21 cellular contexts compared by ENCODE assay signal in genomic region chr1:214617843-214618242, GRCh38.
"Had no signal": no experiment of that assay in that cellular context is flagged by ENCODE, and none has a peak within 500 bp of the region (broad histone marks: within the 10 kb centered on the region; RNA-seq: fewer than 3 reads in every experiment).

No MANE protein-coding gene starts in this region.

- H3K27me3 Mint-ChIP-seq: type B pancreatic cell had no signal

- H3K9me3 Mint-ChIP-seq: immature natural killer cell, natural killer cell, neural crest cell, type B pancreatic cell had no signal

- H3K9me3 ChIP-seq: esophagus muscularis mucosa, gastrocnemius medialis, mucosa of descending colon, ovary, thyroid gland had no signal

- H3K27ac ChIP-seq: coronary artery, dorsolateral prefrontal cortex, epithelial cell of prostate, esophagus muscularis mucosa, ovary, thyroid gland had no signal

- H3K4me3 ChIP-seq: coronary artery, dorsolateral prefrontal cortex, esophagus muscularis mucosa, gastrocnemius medialis, mucosa of descending colon, ovary, thyroid gland had no signal

- ATAC-seq: gastrocnemius medialis, left colon, mucosa of descending colon, natural killer cell, right cardiac atrium had no signal

- DNase-seq: dorsolateral prefrontal cortex; effector CD8-positive, alpha-beta T cell; gastrocnemius medialis; glutamatergic neuron; immature natural killer cell; kidney; left colon; mucosa of descending colon; natural killer cell; nucleus accumbens; ovary; right cardiac atrium; small intestine; stimulated activated CD4-positive, alpha-beta T cell treated with anti-CD3 and anti-CD28 coated beads, Interleukin-12 subunit alpha, Interleukin-12 subunit beta, amount 100 ng/mL, for 4 hours; thyroid gland had no signal

- H3K4me1 ChIP-seq: esophagus muscularis mucosa, gastrocnemius medialis, thyroid gland had no signal

- H3K27ac Mint-ChIP-seq: natural killer cell, type B pancreatic cell had no signal

- H3K4me3 Mint-ChIP-seq: neural crest cell, type B pancreatic cell had no signal

- H3K36me3 ChIP-seq: esophagus muscularis mucosa, gastrocnemius medialis, ovary, thyroid gland had no signal

- H3K36me3 Mint-ChIP-seq: natural killer cell had no signal

- H3K27me3 ChIP-seq: dorsolateral prefrontal cortex, esophagus muscularis mucosa, gastrocnemius medialis, ovary, thyroid gland had no signal

- FAIRE-seq: kidney, small intestine, urothelium cell line had no signal
